ENCODE assay signal across 28 cellular contexts in the genomic region with DNA sequence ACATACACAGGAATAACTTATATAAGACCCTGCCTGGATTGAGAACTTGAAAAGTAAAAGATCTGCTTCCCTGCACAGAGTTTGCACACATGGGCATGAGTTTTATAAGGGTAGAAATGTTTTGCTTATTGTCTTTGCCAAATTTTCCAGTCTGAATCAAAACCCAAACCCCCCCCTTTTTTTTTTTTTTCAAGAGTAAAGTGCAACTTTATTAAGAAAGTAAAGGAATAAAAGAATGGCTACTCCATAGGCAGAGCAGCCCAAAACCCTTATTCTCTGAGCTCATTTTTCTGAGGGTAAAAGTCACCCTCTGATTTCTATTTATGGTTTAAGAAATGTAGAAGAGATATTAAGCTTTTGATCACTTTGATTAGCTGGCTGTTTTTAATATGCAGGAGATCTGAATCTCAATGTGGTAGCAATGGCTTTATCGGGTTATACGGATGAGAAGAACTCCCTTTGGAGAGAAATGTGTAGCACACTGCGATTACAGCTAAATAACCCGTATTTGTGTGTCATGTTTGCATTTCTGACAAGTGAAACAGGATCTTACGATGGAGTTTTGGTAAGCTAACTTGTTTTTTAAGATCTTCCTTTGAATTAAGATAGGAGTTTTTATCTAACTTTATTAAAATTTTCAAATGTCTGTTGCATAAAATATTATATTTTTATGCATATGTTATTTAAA. TPM values are rescaled to one million over a fixed set of nuclear protein-coding genes. Genes with fewer than 3 reads are reported as not detected.
DNase-seq lines count a peak whose midpoint lies in the region; ATAC-seq, FAIRE-seq and TF ChIP-seq lines count a peak whose summit lies in the region.
"Had no signal": no experiment of that assay in that cellular context is flagged by ENCODE, and none has a peak within 500 bp of the region (broad histone marks: within the 10 kb centered on the region; RNA-seq: fewer than 3 reads in every experiment).

No MANE protein-coding gene starts in this region.

- peak; percentile 89 for FAIRE-seq in H54 (lab: Jason Lieb, UNC)
- FAIRE-seq in pancreas (lab: Jason Lieb, UNC), result no peak
- FAIRE-seq: A549, GM12892 had no signal

- TF ChIP-seq POLR2A in H54 (IDR thresholded peaks at IDR 0.05; ENCODE audit: low read depth, low read length) (no peak), right lobe of liver (IDR thresholded peaks at IDR 0.05) (no peak)

- H3K27me3 ChIP-seq in pancreas, result no peaks in the 10 kb centered on the region
- no peaks in the 10 kb centered on the region for H3K27me3 ChIP-seq in osteoblast (ENCODE audit: insufficient read depth, low read length)
- H3K27me3 ChIP-seq in right lobe of liver, result no peaks in the 10 kb centered on the region
- H3K27me3 ChIP-seq in upper lobe of right lung, result no peaks in the 10 kb centered on the region

- H4K20me1 ChIP-seq in osteoblast (ENCODE audit: insufficient read depth, low read length), result no peaks in the 10 kb centered on the region

- H3K4me1 ChIP-seq in pancreas (peaks cover 0 to 8% (median 4%) of the 10 kb centered on the region in 3 donors), osteoblast (ENCODE audit: insufficient read depth, low read length) (no peaks in the 10 kb centered on the region), right lobe of liver (no peaks in the 10 kb centered on the region), upper lobe of right lung (no peaks in the 10 kb centered on the region)
- H3K4me1 ChIP-seq: A549 had no signal

- peaks cover 0 to 8% (median 0%) of the 10 kb centered on the region in 3 donors for H3K36me3 ChIP-seq in pancreas
- H3K36me3 ChIP-seq in osteoblast (ENCODE audit: insufficient read depth, low read length), result peaks cover 12% of the 10 kb centered on the region
- peaks cover 0 to 4% (median 0%) of the 10 kb centered on the region in 4 donors for H3K36me3 ChIP-seq in right lobe of liver
- H3K36me3 ChIP-seq in upper lobe of right lung, result peaks cover 8% of the 10 kb centered on the region

- DNase-seq in DMS53 (lab: John Stamatoyannopoulos, UW) (peak; percentile 66), H54 (ENCODE audit: insufficient read length, low spot score) (no peak), NCI-H748 (lab: John Stamatoyannopoulos, UW; ENCODE audit: unreplicated experiment) (peak; percentile 58), pancreas (no peak), osteoblast (ENCODE audit: insufficient read length, low spot score, missing footprints) (no peak), right lobe of liver (no peak), upper lobe of right lung (no peak)
- DNase-seq: C1 segment of cervical spinal cord; CD4-positive, alpha-beta memory T cell; COR-L47; DMS79; EL; GDM1; GOT3; HCEC 1CT; IMR-90; NCI-H1105; NCI-H1694 treated with DMSO at 0.1 percent for 48 hours; NCI-H2171; NCI-H524; T-helper 17 cell had no signal

- ATAC-seq in pancreas (peak in 3 of 4 donors; percentile 58 to 76 (median 70)), right lobe of liver (no peak), upper lobe of right lung (no peak)
- ATAC-seq: A549, Panc1, T-helper 17 cell had no signal

- no peak overlapping the region for H3K4me2 ChIP-seq in osteoblast (ENCODE audit: insufficient read depth, low read length)
- H3K4me2 ChIP-seq: A549, KMS-11 had no signal

- H3K27ac ChIP-seq in pancreas, result peak overlapping the region in 1 of 4 donors; percentile 27
- H3K27ac ChIP-seq in osteoblast (ENCODE audit: low read depth, low read length), result no peak overlapping the region
- no peak overlapping the region for H3K27ac ChIP-seq in right lobe of liver
- H3K27ac ChIP-seq in upper lobe of right lung, result no peak overlapping the region
- H3K27ac ChIP-seq: A549, KMS-11, RWPE1, SK-N-MC had no signal

- no peak overlapping the region for H2AFZ ChIP-seq in osteoblast (ENCODE audit: low read length)

- no peak for TF ChIP-seq CTCF in pancreas (IDR thresholded peaks at IDR 0.05)
- no peak for TF ChIP-seq CTCF in osteoblast (IDR thresholded peaks at IDR 0.05; ENCODE audit: extremely low read depth, low read depth, low read length)
- no peak for TF ChIP-seq CTCF in right lobe of liver (IDR thresholded peaks at IDR 0.05)
- TF ChIP-seq CTCF in upper lobe of right lung (IDR thresholded peaks at IDR 0.05), result no peak

- H3K4me3 ChIP-seq in pancreas (no peak overlapping the region), osteoblast (ENCODE audit: insufficient read depth, low read length) (no peak overlapping the region), right lobe of liver (no peak overlapping the region), upper lobe of right lung (no peak overlapping the region)
- H3K4me3 ChIP-seq: A549, SK-N-MC had no signal

- WGBS in pancreas, 2 donors, result 36 to 40% methylated on average over 5 of the region's 5 CpGs
- 95% methylated on average over 5 of the region's 5 CpGs for WGBS in right lobe of liver (ENCODE audit: insufficient coverage, low coverage, low lambda C conversion rate, missing lambda C conversion rate)

- intact Hi-C loops in pancreas (cut with DNase I) (no loop called here), right lobe of liver (cut with DNase I) (no loop called here), upper lobe of right lung (cut with DNase I) (no loop called here)

- H3K79me2 ChIP-seq in osteoblast (ENCODE audit: insufficient read depth, low read length), result peaks cover 25% of the 10 kb centered on the region

- H3K9me3 ChIP-seq in pancreas, result no peaks in the 10 kb centered on the region
- no peaks in the 10 kb centered on the region for H3K9me3 ChIP-seq in osteoblast (ENCODE audit: low read depth, low read length)
- no peaks in the 10 kb centered on the region for H3K9me3 ChIP-seq in right lobe of liver
- no peaks in the 10 kb centered on the region for H3K9me3 ChIP-seq in upper lobe of right lung
- H3K9me3 ChIP-seq: A549 had no signal

RNA-seq across cellular contexts. Expression of gene MIOS, which starts 18.7 kb away (rescaled TPM):
- 10 to 100 TPM; 17.3 to 27.2 (median 20.0) TPM for total RNA-seq in pancreas
- 10 to 100 TPM in 1 of 2 donors, 1 to 10 TPM in 1; 8.1 to 14.3 TPM for polyA plus RNA-seq in pancreas
- 42.1 and 43.4 TPM in 2 replicates for total RNA-seq in osteoblast
- total RNA-seq in right lobe of liver, result 10 to 100 TPM; 14.1 to 21.3 (median 18.6) TPM
- total RNA-seq in upper lobe of right lung, result 27.8 TPM

RNA-seq across cellular contexts. Expression of gene COL28A1, which starts 49.7 kb away (rescaled TPM):
- total RNA-seq in pancreas (1 to 10 TPM in 4 of 6 donors, under 1 TPM in 2; 0.84 to 6.9 (median 2.8) TPM), osteoblast (0.29 and 0.36 TPM in 2 replicates), right lobe of liver (under 1 TPM in 4 of 6 experiments, not detected in 2; 0.07 to 0.51 (median 0.34) TPM), upper lobe of right lung (0.61 TPM)
- polyA plus RNA-seq in pancreas, result 10 to 100 TPM in 1 of 2 donors, 1 to 10 TPM in 1; 9.4 to 14.4 TPM
- total RNA-seq: OCI-LY7 had no signal
- polyA plus RNA-seq: CD4-positive, alpha-beta memory T cell had no signal

RNA-seq across cellular contexts. Expression of gene UMAD1, which starts 55.2 kb away (rescaled TPM):
- 10 to 100 TPM; 11.6 to 20.8 (median 17.8) TPM for total RNA-seq in pancreas
- 10 to 100 TPM in 1 of 2 donors, 1 to 10 TPM in 1; 5.0 to 15.5 TPM for polyA plus RNA-seq in pancreas
- total RNA-seq in osteoblast, result 16.2 and 17.0 TPM in 2 replicates
- total RNA-seq in right lobe of liver, result 10 to 100 TPM in 2 of 6 experiments, 1 to 10 TPM in 4; 7.6 to 15.3 (median 9.5) TPM
- 18.0 TPM for total RNA-seq in upper lobe of right lung

Comparison
In these comparisons a context has a peak if more than half of its experiments do, and no peak if none do; other contexts are left out.
1. DNase-seq: peak in DMS53 (single experiment) and NCI-H748 (single experiment); none in H54 (single experiment), pancreas (0 of 6), osteoblast (single experiment), right lobe of liver (0 of 3) and upper lobe of right lung (single experiment).
2. ATAC-seq: peak in pancreas (3 of 4); none in right lobe of liver (0 of 4) and upper lobe of right lung (single experiment).